In the genomic region with DNA sequence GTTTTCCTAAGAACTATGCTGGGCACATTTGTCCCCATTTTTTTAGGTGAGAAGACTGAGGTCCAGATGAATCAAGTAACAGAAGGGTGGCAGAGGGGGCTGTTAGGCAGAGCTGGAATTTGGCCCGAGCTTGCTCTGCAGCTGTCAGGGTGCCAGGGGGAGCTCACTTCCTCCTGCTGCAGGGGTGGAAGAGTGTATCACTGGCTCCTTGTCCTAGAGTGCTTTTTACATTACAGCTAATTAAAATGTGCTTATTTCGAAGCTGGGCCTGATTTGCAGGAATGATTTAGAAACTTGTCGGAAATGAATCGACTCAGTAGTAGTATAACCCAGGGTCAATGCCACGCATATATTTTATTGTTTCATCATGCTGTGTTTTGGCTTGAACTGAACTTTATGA, we compare ENCODE assay signal across 10 cellular contexts. TPM values are rescaled to one million over a fixed set of nuclear protein-coding genes. Genes with fewer than 3 reads are reported as not detected.
A peak's percentile ranks its signal among the peaks of the same experiment; 100 is the strongest.
DNase-seq lines count a peak whose midpoint lies in the region; ATAC-seq and TF ChIP-seq lines count a peak whose summit lies in the region.
"Had no signal": no experiment of that assay in that cellular context is flagged by ENCODE, and none has a peak within 500 bp of the region (broad histone marks: within the 10 kb centered on the region; RNA-seq: fewer than 3 reads in every experiment).

No MANE protein-coding gene starts in this region.

- H3K4me1 Mint-ChIP-seq in CD4-positive, CD25-positive, alpha-beta regulatory T cell = peaks cover 9 to 77% (median 48%) of the 10 kb centered on the region in 4 donors

- H3K4me1 ChIP-seq in CD4-positive, CD25-positive, alpha-beta regulatory T cell (ENCODE audit: control insufficient read depth, insufficient read depth, low read length, poor library complexity, severe bottlenecking) = peaks cover 46% of the 10 kb centered on the region
- H3K4me1 ChIP-seq in gastroesophageal sphincter = peaks cover 0 to 45% (median 0%) of the 10 kb centered on the region in 3 donors
- H3K4me1 ChIP-seq: parathyroid adenoma had no signal

- H3K9me3 ChIP-seq in CD4-positive, CD25-positive, alpha-beta regulatory T cell (ENCODE audit: control insufficient read depth in 2 of 2, low read length in 2 of 2) = no peaks in the 10 kb centered on the region
- H3K9me3 ChIP-seq in SK-N-MC (ENCODE audit: low read depth, low read length) = no peaks in the 10 kb centered on the region
- H3K9me3 ChIP-seq in gastroesophageal sphincter = no peaks in the 10 kb centered on the region

- no peak for TF ChIP-seq POLR2A in gastroesophageal sphincter (IDR thresholded peaks at IDR 0.05)

- WGBS in gastroesophageal sphincter (ENCODE audit: low coverage in 1 of 2), 2 donors = 8 to 25% methylated on average over 5 of the region's 5 CpGs

- no peaks in the 10 kb centered on the region for H3K36me3 ChIP-seq in CD4-positive, CD25-positive, alpha-beta regulatory T cell (ENCODE audit: control insufficient read depth, insufficient read depth, low read length)
- H3K36me3 ChIP-seq in SK-N-MC (ENCODE audit: insufficient read depth, low read length) = no peaks in the 10 kb centered on the region; the same call in 1 of the 2 replicates
- H3K36me3 ChIP-seq in gastroesophageal sphincter = no peaks in the 10 kb centered on the region

- no peak for ATAC-seq in CD4-positive, CD25-positive, alpha-beta regulatory T cell (ENCODE audit: low read depth in 2 of 2)
- ATAC-seq in HG03196 (IDR thresholded peaks at IDR 0.05; ENCODE audit: unreplicated experiment) = no peak
- ATAC-seq in gastroesophageal sphincter = no peak
- no peak for ATAC-seq in HG02840 (IDR thresholded peaks at IDR 0.05; ENCODE audit: low FRiP score, unreplicated experiment)

- DNase-seq in CD4-positive, CD25-positive, alpha-beta regulatory T cell = no peak
- DNase-seq in HCEC 1CT (peak; percentile 52), SK-N-MC (ENCODE audit: low read depth, low spot score) (peak; percentile 89), fibroblast of villous mesenchyme (ENCODE audit: low read depth) (no peak), LoVo (ENCODE audit: low spot score) (no peak)
- DNase-seq: NCI-H524 had no signal

- TF ChIP-seq CTCF in fibroblast of villous mesenchyme (IDR thresholded peaks at IDR 0.05; ENCODE audit: insufficient read depth, low read depth, low read length) (peak; percentile 25), gastroesophageal sphincter (IDR thresholded peaks at IDR 0.05) (peak in 1 of 4 experiments; percentile 7)

- H3K36me3 Mint-ChIP-seq in CD4-positive, CD25-positive, alpha-beta regulatory T cell = peaks cover 3% of the 10 kb centered on the region

- no peak for TF ChIP-seq EP300 in gastroesophageal sphincter (IDR thresholded peaks at IDR 0.05)

- peak overlapping the region; percentile 55 to 72 (median 60) for H3K4me3 Mint-ChIP-seq in CD4-positive, CD25-positive, alpha-beta regulatory T cell

- no peaks in the 10 kb centered on the region for H3K27me3 Mint-ChIP-seq in CD4-positive, CD25-positive, alpha-beta regulatory T cell

- H3K4me3 ChIP-seq in CD4-positive, CD25-positive, alpha-beta regulatory T cell (ENCODE audit: low read depth, low read length) = peak overlapping the region; percentile 20
- H3K4me3 ChIP-seq in SK-N-MC = peak overlapping the region; percentile 72
- H3K4me3 ChIP-seq in fibroblast of villous mesenchyme (ENCODE audit: low read depth, low read length) = no peak overlapping the region
- H3K4me3 ChIP-seq in gastroesophageal sphincter = no peak overlapping the region

- no peak overlapping the region for H3K27ac ChIP-seq in CD4-positive, CD25-positive, alpha-beta regulatory T cell (ENCODE audit: insufficient read depth, low read length, poor library complexity, severe bottlenecking)
- H3K27ac ChIP-seq in SK-N-MC = peak overlapping the region; percentile 99
- no peak overlapping the region for H3K27ac ChIP-seq in gastroesophageal sphincter
- H3K27ac ChIP-seq: parathyroid adenoma had no signal

- peak overlapping the region; percentile 27 to 84 (median 50) for H3K27ac Mint-ChIP-seq in CD4-positive, CD25-positive, alpha-beta regulatory T cell

- H3K27me3 ChIP-seq in CD4-positive, CD25-positive, alpha-beta regulatory T cell (ENCODE audit: control insufficient read depth, insufficient read depth, low read length) = no peaks in the 10 kb centered on the region
- no peaks in the 10 kb centered on the region for H3K27me3 ChIP-seq in gastroesophageal sphincter

- peak overlapping the region; percentile 73 for H3K9ac ChIP-seq in SK-N-MC (ENCODE audit: insufficient read length)
- H3K9ac ChIP-seq: parathyroid adenoma had no signal

- H3K9me3 Mint-ChIP-seq in CD4-positive, CD25-positive, alpha-beta regulatory T cell = no peaks in the 10 kb centered on the region

RNA-seq across cellular contexts. Expression of a gene that starts 11.1 kb away (rescaled TPM):
- total RNA-seq in CD4-positive, CD25-positive, alpha-beta regulatory T cell = 9.2 TPM
- 1 to 10 TPM; 2.0 to 5.6 (median 2.8) TPM for polyA plus RNA-seq in CD4-positive, CD25-positive, alpha-beta regulatory T cell
- total RNA-seq in fibroblast of villous mesenchyme (0.43 and 1.9 TPM in 2 replicates), gastroesophageal sphincter (10 to 100 TPM; 16.4 to 47.8 (median 40.3) TPM)

Comparison
In these comparisons a context has a peak if more than half of its experiments do, and no peak if none do; other contexts are left out.
1. DNase-seq: peak in HCEC 1CT (single experiment) and SK-N-MC (single experiment); none in CD4-positive, CD25-positive, alpha-beta regulatory T cell (0 of 3), fibroblast of villous mesenchyme (single experiment) and LoVo (single experiment).
2. H3K4me3 ChIP-seq: peak in CD4-positive, CD25-positive, alpha-beta regulatory T cell (single experiment) and SK-N-MC (single experiment); none in fibroblast of villous mesenchyme (single experiment) and gastroesophageal sphincter (0 of 2).